In genomic region chr22:38219644-38220043, GRCh38 we compare ENCODE assay signal across 2 cellular contexts.
TF ChIP-seq lines count a peak whose summit lies in the region.

No MANE protein-coding gene starts in this region.

TF ChIP-seq in A549, 52 proteins besides CTCF, POLR2A, EP300 and RAD21:
- no peak for TF ChIP-seq GATA3 (IDR thresholded peaks at IDR 0.05; ENCODE audit: borderline replicate concordance)
- TF ChIP-seq ATOH8 (CRISPR knock-in tag; IDR thresholded peaks at IDR 0.05; ENCODE audit: low read depth) = 0 out of 2 replicates have a peak, but pooled peaks have one; percentile 8
- no peak for TF ChIP-seq JUN (IDR thresholded peaks at IDR 0.05)
- TF ChIP-seq ELK1 (IDR thresholded peaks at IDR 0.05; ENCODE audit: low read depth, low read length) = no peak
- no peak for TF ChIP-seq FOXS1 (CRISPR knock-in tag; IDR thresholded peaks at IDR 0.05)
- TF ChIP-seq HOXA7 (CRISPR knock-in tag; IDR thresholded peaks at IDR 0.05) = no peak
- no peak for TF ChIP-seq SMC3 (IDR thresholded peaks at IDR 0.05)
- TF ChIP-seq RCOR1 (IDR thresholded peaks at IDR 0.05; ENCODE audit: low read depth, low read length) = no peak
- no peak for TF ChIP-seq POLR2AphosphoS2 (conservative IDR thresholded peaks at IDR 0.05; ENCODE audit: low read length)
- no peak for TF ChIP-seq RNF2 (IDR thresholded peaks at IDR 0.05; ENCODE audit: borderline replicate concordance, low read depth)
- TF ChIP-seq EHF (CRISPR knock-in tag; IDR thresholded peaks at IDR 0.05) = no peak
- no peak for TF ChIP-seq RFX5 (IDR thresholded peaks at IDR 0.05)
- TF ChIP-seq NFE2L2 (conservative IDR thresholded peaks at IDR 0.05; ENCODE audit: low read length) = no peak
- no peak for TF ChIP-seq HMGXB4 (CRISPR knock-in tag; IDR thresholded peaks at IDR 0.05; ENCODE audit: borderline replicate concordance)
- no peak for TF ChIP-seq HDAC2 (IDR thresholded peaks at IDR 0.05)
- TF ChIP-seq HOXB5 (CRISPR knock-in tag; IDR thresholded peaks at IDR 0.05) = 0 out of 2 replicates have a peak, but pooled peaks have one; percentile 38

TF ChIP-seq in H1, 55 proteins besides CTCF, POLR2A, EP300 and RAD21:
- no peak for TF ChIP-seq SUZ12 (IDR thresholded peaks at IDR 0.05; ENCODE audit: low read length)
- no peak for TF ChIP-seq TEAD4 (IDR thresholded peaks at IDR 0.05; ENCODE audit: low read depth, low read length)
- no peak for TF ChIP-seq SRF (IDR thresholded peaks at IDR 0.05; ENCODE audit: low read depth, low read length)
- no peak for TF ChIP-seq KDM1A (IDR thresholded peaks at IDR 0.05; ENCODE audit: borderline replicate concordance, low read length)
- no peak for TF ChIP-seq HDAC6 (IDR thresholded peaks at IDR 0.05; ENCODE audit: low read depth, low read length)
- TF ChIP-seq CHD7 (IDR thresholded peaks at IDR 0.05; ENCODE audit: insufficient replicate concordance, low read length) = no peak
- no peak for TF ChIP-seq JUN (IDR thresholded peaks at IDR 0.05; ENCODE audit: low read depth, low read length)
- no peak for TF ChIP-seq YY1 (IDR thresholded peaks at IDR 0.05; ENCODE audit: low read depth, low read length)
- TF ChIP-seq USF2 (IDR thresholded peaks at IDR 0.05; ENCODE audit: low read length) = no peak
- no peak for TF ChIP-seq TAF1 (IDR thresholded peaks at IDR 0.05; ENCODE audit: low read depth, low read length)
- no peak for TF ChIP-seq ATF3 (IDR thresholded peaks at IDR 0.05; ENCODE audit: insufficient read depth, low read depth, low read length)
- TF ChIP-seq JUND (IDR thresholded peaks at IDR 0.05; ENCODE audit: low read length) = no peak
- TF ChIP-seq RFX5 (IDR thresholded peaks at IDR 0.05; ENCODE audit: borderline replicate concordance, low read depth, low read length) = no peak
- no peak for TF ChIP-seq PHF8 (conservative IDR thresholded peaks at IDR 0.05; ENCODE audit: low read depth, low read length)
- no peak for TF ChIP-seq RNF2 (IDR thresholded peaks at IDR 0.05; ENCODE audit: borderline replicate concordance, low read depth, low read length, missing control alignments, poor library complexity, severe bottlenecking)
- no peak for TF ChIP-seq GTF2F1 (IDR thresholded peaks at IDR 0.05; ENCODE audit: borderline replicate concordance, low read depth, low read length)
